11 cellular contexts compared by ENCODE assay signal in genomic region chr5:119943148-119943547, GRCh38.
DNase-seq lines count a peak whose midpoint lies in the region; ATAC-seq and TF ChIP-seq lines count a peak whose summit lies in the region.
"Had no signal": no experiment of that assay in that cellular context is flagged by ENCODE, and none has a peak within 500 bp of the region (broad histone marks: within the 10 kb centered on the region; RNA-seq: fewer than 3 reads in every experiment).

No MANE protein-coding gene starts in this region.

- in situ Hi-C loops in G401 (cut with HindIII; ENCODE audit: low sequenced_read_pairs): no loop called here

- DNase-seq in EL: peak; percentile 28
- peak; percentile 35 for DNase-seq in fibroblast of villous mesenchyme (ENCODE audit: low read depth)
- no peak for DNase-seq in G401 (ENCODE audit: low spot score)
- no peak for DNase-seq in activated naive CD4-positive, alpha-beta T cell treated with Interleukin-2 at 50 U/mL for 16 hours
- DNase-seq: hippocampal formation; naive thymus-derived CD4-positive, alpha-beta T cell; NCI-H446 treated with DMSO at 0.1 percent for 48 hours had no signal

- H3K27ac ChIP-seq in 22Rv1: peak overlapping the region; percentile 9; the same call in 1 of the 2 replicates

- peak; percentile 78 for ATAC-seq in SK-N-SH treated with all-trans-retinoic acid at 6 μM for 48 hours
- no peak for ATAC-seq in GM21576 (IDR thresholded peaks at IDR 0.05; ENCODE audit: unreplicated experiment)
- no peak for ATAC-seq in GM18520 (IDR thresholded peaks at IDR 0.05; ENCODE audit: unreplicated experiment)
- ATAC-seq: naive thymus-derived CD4-positive, alpha-beta T cell had no signal

- TF ChIP-seq CTCF in 22Rv1 (IDR thresholded peaks at IDR 0.05): peak; percentile 55
- TF ChIP-seq CTCF in fibroblast of villous mesenchyme (IDR thresholded peaks at IDR 0.05; ENCODE audit: insufficient read depth, low read depth, low read length): peak; percentile 27

- H3K4me3 ChIP-seq in fibroblast of villous mesenchyme (ENCODE audit: low read depth, low read length): no peak overlapping the region

TF ChIP-seq in SK-N-SH treated with all-trans-retinoic acid at 6 μM for 48 hours, 23 proteins besides CTCF, POLR2A, EP300 and RAD21:
- no peak for TF ChIP-seq TOX (CRISPR knock-in tag; IDR thresholded peaks at IDR 0.05; ENCODE audit: borderline replicate concordance)
- TF ChIP-seq OSR1 (CRISPR knock-in tag; IDR thresholded peaks at IDR 0.05): no peak
- TF ChIP-seq ARNTL (CRISPR knock-in tag; IDR thresholded peaks at IDR 0.05; ENCODE audit: borderline replicate concordance, low read depth): no peak
- TF ChIP-seq TCF4 (CRISPR knock-in tag; IDR thresholded peaks at IDR 0.05; ENCODE audit: borderline replicate concordance): no peak

Comparison
In these comparisons a context has a peak if more than half of its experiments do, and no peak if none do; other contexts are left out.
1. DNase-seq: peak in EL (single experiment) and fibroblast of villous mesenchyme (single experiment); none in G401 (single experiment) and activated naive CD4-positive, alpha-beta T cell treated with Interleukin-2 at 50 U/mL for 16 hours (single experiment).